8 cellular contexts compared by ENCODE assay signal in genomic region chr12:51821423-51822260, GRCh38. TPM values are rescaled to one million over a fixed set of nuclear protein-coding genes. Genes with fewer than 3 reads are reported as not detected.
A peak's percentile ranks its signal among the peaks of the same experiment; 100 is the strongest.
DNase-seq lines count a peak whose midpoint lies in the region; ATAC-seq and TF ChIP-seq lines count a peak whose summit lies in the region.

No MANE protein-coding gene starts in this region.

- CTCF ChIA-PET in CD4-positive, alpha-beta memory T cell (lab: Charles Lee; ENCODE audit: partially characterized antibody), result interaction anchor here (0.9 to 1.7 kb wide), 4 partner anchors 9 to 203 kb away, joined by 3 to 5 read pairs (median 4); no protein-coding TSS in a partner anchor

- TF ChIP-seq CTCF in psoas muscle (IDR thresholded peaks at IDR 0.05), result no peak
- TF ChIP-seq CTCF in WERI-Rb-1 (IDR thresholded peaks at IDR 0.05; ENCODE audit: low read depth, low read length), result no peak

- no peaks in the 10 kb centered on the region for H3K36me3 Mint-ChIP-seq in CD4-positive, alpha-beta memory T cell
- peaks cover 2% of the 10 kb centered on the region for H3K36me3 Mint-ChIP-seq in T-helper 17 cell (ENCODE audit: low read depth)

- intact Hi-C loops in CD4-positive, alpha-beta memory T cell (cut with micrococcal nuclease), result loop anchor here (5.0 kb wide), 1 partner anchor 56 kb away; no protein-coding TSS in a partner anchor
- intact Hi-C loops in psoas muscle (cut with DNase I), result loop anchor here in 1 of 2 donors (2.0 kb wide), 1 partner anchor 399 kb away; no protein-coding TSS in a partner anchor

- ATAC-seq in T-helper 17 cell (peak; percentile 26), esophagus mucosa (peak; percentile 4), psoas muscle (no peak), GM18519 (IDR thresholded peaks at IDR 0.05; ENCODE audit: low FRiP score, unreplicated experiment) (no peak), GM21529 (IDR thresholded peaks at IDR 0.05; ENCODE audit: unreplicated experiment) (no peak)

- peak overlapping the region; percentile 52 for H3K27ac ChIP-seq in CD4-positive, alpha-beta memory T cell (ENCODE audit: low read depth, low read length)
- H3K27ac ChIP-seq in psoas muscle, result no peak overlapping the region
- H3K27ac ChIP-seq in WERI-Rb-1, result no peak overlapping the region

- peaks cover 7 to 19% (median 9%) of the 10 kb centered on the region in 4 donors for H3K4me1 Mint-ChIP-seq in CD4-positive, alpha-beta memory T cell
- H3K4me1 Mint-ChIP-seq in T-helper 17 cell, result peaks cover 16% of the 10 kb centered on the region

- H3K36me3 ChIP-seq in CD4-positive, alpha-beta memory T cell (ENCODE audit: insufficient read depth, low read length), result no peaks in the 10 kb centered on the region
- H3K36me3 ChIP-seq in psoas muscle (ENCODE audit: insufficient read depth in 1 of 2, low read depth in 1 of 2), result no peaks in the 10 kb centered on the region
- no peaks in the 10 kb centered on the region for H3K36me3 ChIP-seq in WERI-Rb-1

- H3K9me3 Mint-ChIP-seq in CD4-positive, alpha-beta memory T cell, result no peaks in the 10 kb centered on the region

- no peaks in the 10 kb centered on the region for H3K27me3 ChIP-seq in CD4-positive, alpha-beta memory T cell (ENCODE audit: insufficient read depth, low read length)
- peaks cover 0 to 59% (median 13%) of the 10 kb centered on the region in 3 donors for H3K27me3 ChIP-seq in psoas muscle (ENCODE audit: insufficient read depth in 3 of 3, low read length in 2 of 3)
- no peaks in the 10 kb centered on the region for H3K27me3 ChIP-seq in WERI-Rb-1 (ENCODE audit: insufficient read depth, low read depth, severe bottlenecking)

- WGBS in psoas muscle, 3 donors, result 49 to 52% (median 50%) methylated on average over 60 to 103 of the region's 103 CpGs

- peak overlapping the region; percentile 29 to 67 (median 64) for H3K4me3 Mint-ChIP-seq in CD4-positive, alpha-beta memory T cell
- H3K4me3 Mint-ChIP-seq in T-helper 17 cell, result peak overlapping the region; percentile 76

- peaks cover 8% of the 10 kb centered on the region for H3K4me1 ChIP-seq in CD4-positive, alpha-beta memory T cell (ENCODE audit: insufficient read depth, low read length)
- H3K4me1 ChIP-seq in psoas muscle, result no peaks in the 10 kb centered on the region

- peak overlapping the region in 1 of 2 donors; percentile 45 for H3K4me3 ChIP-seq in CD4-positive, alpha-beta memory T cell (ENCODE audit: low read length in 2 of 2)
- H3K4me3 ChIP-seq in psoas muscle (peak overlapping the region; percentile 56), WERI-Rb-1 (ENCODE audit: low read depth, low read length) (no peak overlapping the region)

- H3K27me3 Mint-ChIP-seq in CD4-positive, alpha-beta memory T cell, result no peaks in the 10 kb centered on the region
- H3K27me3 Mint-ChIP-seq in T-helper 17 cell, result peaks cover 5% of the 10 kb centered on the region

- no peaks in the 10 kb centered on the region for H3K9me3 ChIP-seq in CD4-positive, alpha-beta memory T cell (ENCODE audit: control insufficient read depth in 1 of 2, low read length in 2 of 2)
- H3K9me3 ChIP-seq in T-helper 17 cell (ENCODE audit: control insufficient read depth, low read length, poor library complexity, severe bottlenecking) (no peaks in the 10 kb centered on the region), psoas muscle (no peaks in the 10 kb centered on the region), WERI-Rb-1 (ENCODE audit: severe bottlenecking) (no peaks in the 10 kb centered on the region)

- POLR2A ChIA-PET in CD4-positive, alpha-beta memory T cell (lab: Charles Lee; ENCODE audit: partially characterized antibody), result interaction anchor here (0.7 to 1.7 kb wide), 9 partner anchors 10 to 1805 kb away, joined by 3 to 18 read pairs (median 3); partner anchors contain the start of genes ATF7, ATG101 and POU6F1

- peak overlapping the region in 3 of 7 donors; percentile 43 to 80 (median 52) for H3K27ac Mint-ChIP-seq in CD4-positive, alpha-beta memory T cell
- H3K27ac Mint-ChIP-seq in T-helper 17 cell, result no peak overlapping the region

- DNase-seq in CD4-positive, alpha-beta memory T cell, result no peak
- DNase-seq in T-helper 17 cell, result peak in 1 of 3 donors; percentile 15
- peak in 1 of 2 donors; percentile 22 for DNase-seq in psoas muscle
- no peak for DNase-seq in WERI-Rb-1
- DNase-seq in HPDE6-E6E7 (ENCODE audit: extremely low spot score), result no peak

RNA-seq across cellular contexts. Expression of gene FIGNL2, which starts 26.9 kb away (rescaled TPM):
- 1 to 10 TPM; 1.2 to 1.5 TPM for total RNA-seq in CD4-positive, alpha-beta memory T cell
- under 1 TPM in 1 of 2 donors, not detected in 1; 0.10 TPM for polyA plus RNA-seq in CD4-positive, alpha-beta memory T cell
- total RNA-seq in T-helper 17 cell (under 1 TPM; 0.42 to 0.76 TPM), esophagus mucosa (0.16 TPM), psoas muscle (under 1 TPM; 0.17 to 0.20 (median 0.18) TPM)
- under 1 TPM; 0.01 to 0.08 (median 0.04) TPM for polyA plus RNA-seq in psoas muscle

Comparison
In these comparisons a context has a peak if more than half of its experiments do, and no peak if none do; other contexts are left out.
1. ATAC-seq: peak in T-helper 17 cell (single experiment) and esophagus mucosa (single experiment); none in psoas muscle (0 of 4), GM18519 (single experiment) and GM21529 (single experiment).